In genomic region chr17:58358408-58359172, GRCh38 we compare ENCODE assay signal across 1 cellular context.
TF ChIP-seq lines count a peak whose summit lies in the region.

No MANE protein-coding gene starts in this region.

TF ChIP-seq in K562, 482 proteins besides CTCF, POLR2A, EP300 and RAD21 (continued from another document):
- TF ChIP-seq MCM7 (IDR thresholded peaks at IDR 0.05), result no peak
- no peak for TF ChIP-seq SNIP1 (IDR thresholded peaks at IDR 0.05; ENCODE audit: low read depth)
- TF ChIP-seq ZBTB33 (CRISPR knock-in tag; IDR thresholded peaks at IDR 0.05), result no peak
- TF ChIP-seq ZNF41 (CRISPR knock-in tag; conservative IDR thresholded peaks at IDR 0.05), result no peak
